Comparison of ENCODE assay signal across 26 cellular contexts in genomic region chr21:41219498-41220207, GRCh38. TPM values are rescaled to one million over a fixed set of nuclear protein-coding genes. Genes with fewer than 3 reads are reported as not detected.
A peak's percentile ranks its signal among the peaks of the same experiment; 100 is the strongest.
DNase-seq lines count a peak whose midpoint lies in the region; ATAC-seq and TF ChIP-seq lines count a peak whose summit lies in the region.
"Had no signal": no experiment of that assay in that cellular context is flagged by ENCODE, and none has a peak within 500 bp of the region (broad histone marks: within the 10 kb centered on the region; RNA-seq: fewer than 3 reads in every experiment).

No MANE protein-coding gene starts in this region.

- H3K36me3 Mint-ChIP-seq in activated T-cell treated with anti-CD3 and anti-CD28 coated beads, Interleukin-2, amount 50 U/mL, for 72 hours (ENCODE audit: insufficient read depth in 2 of 2) = no peaks in the 10 kb centered on the region
- H3K36me3 Mint-ChIP-seq: activated CD4-positive, alpha-beta memory T cell treated with anti-CD3 and anti-CD28 coated beads for 36 hours had no signal

- no peaks in the 10 kb centered on the region for H3K9me2 ChIP-seq in PC-9 (ENCODE audit: insufficient read depth)

- H3K9me3 ChIP-seq in PC-9 (ENCODE audit: insufficient read depth, low read depth) = no peaks in the 10 kb centered on the region
- H3K9me3 ChIP-seq: Caco-2, right lobe of liver, tibial artery had no signal

- CTCF ChIA-PET in PC-9 (lab: Charles Lee) = no interaction called here

- no peak for ATAC-seq in sciatic nerve
- no peak for ATAC-seq in activated T-cell treated with anti-CD3 and anti-CD28 coated beads, Interleukin-2, amount 50 U/mL, for 72 hours (replicated peaks in 1 of 2)
- ATAC-seq: HCT116, left lobe of liver, right lobe of liver had no signal

- H2AFZ ChIP-seq in PC-9 = peak overlapping the region; percentile 73

- peak; percentile 54 for DNase-seq in HPDE6-E6E7 (ENCODE audit: extremely low spot score)
- peak; percentile 42 to 96 for DNase-seq in PC-9
- no peak for DNase-seq in epithelial cell of prostate (ENCODE audit: low read depth, low spot score)
- DNase-seq in sciatic nerve (ENCODE audit: low spot score) = peak; percentile 40
- DNase-seq in stimulated activated naive CD4-positive, alpha-beta T cell (lab: John Stamatoyannopoulos, UW) = no peak
- no peak for DNase-seq in AG08396 (ENCODE audit: low spot score)
- DNase-seq in activated T-cell treated with anti-CD3 and anti-CD28 coated beads, Interleukin-2, amount 50 U/mL, for 72 hours = no peak
- DNase-seq: activated CD4-positive, alpha-beta memory T cell treated with anti-CD3 and anti-CD28 coated beads for 36 hours; activated CD4-positive, alpha-beta T cell treated with anti-CD3 and anti-CD28 coated beads for 1 hour; activated naive CD4-positive, alpha-beta T cell; brain microvascular endothelial cell; C1 segment of cervical spinal cord; IMR-90; NCI-H1694; NCI-H2171; NCI-H524 treated with DMSO at 0.1 percent for 48 hours; NK-92 treated with Interleukin-12 subunit alpha and Interleukin-12 subunit beta, amount 100 ng/mL, for 24 hours; right lobe of liver; Right ventricle myocardium superior; stimulated activated CD4-positive, alpha-beta T cell treated with anti-CD3 and anti-CD28 coated beads, Interleukin-2, amount 100 ng/mL, for 48 hours; tibial artery had no signal

- H3K27ac ChIP-seq in PC-9 = peak overlapping the region; percentile 93
- peak overlapping the region; percentile 21 for H3K27ac ChIP-seq in epithelial cell of prostate
- H3K27ac ChIP-seq: brain microvascular endothelial cell, right lobe of liver, tibial artery had no signal

- no peaks in the 10 kb centered on the region for H3K9me3 Mint-ChIP-seq in activated T-cell treated with anti-CD3 and anti-CD28 coated beads, Interleukin-2, amount 50 U/mL, for 72 hours
- H3K9me3 Mint-ChIP-seq: activated CD4-positive, alpha-beta memory T cell treated with anti-CD3 and anti-CD28 coated beads for 36 hours; memory B cell; neural crest cell had no signal

- H3K27me3 Mint-ChIP-seq in activated T-cell treated with anti-CD3 and anti-CD28 coated beads, Interleukin-2, amount 50 U/mL, for 72 hours (ENCODE audit: low read depth) = peaks cover 19% of the 10 kb centered on the region
- H3K27me3 Mint-ChIP-seq: memory B cell had no signal

- no peaks in the 10 kb centered on the region for H4K20me1 ChIP-seq in PC-9 (ENCODE audit: insufficient read depth)

- H3K4me1 Mint-ChIP-seq in activated T-cell treated with anti-CD3 and anti-CD28 coated beads, Interleukin-2, amount 50 U/mL, for 72 hours (ENCODE audit: low read depth) = no peaks in the 10 kb centered on the region

- intact Hi-C loops in PC-9 (cut with micrococcal nuclease; ENCODE audit: unreplicated experiment) (loop anchor here (1.0 kb wide), 1 partner anchor 51 kb away; the partner anchor contains the start of gene BACE2), sciatic nerve (cut with DNase I) (no loop called here)

- BruUV-seq in PC-9 (replicated peaks; lab: Mats Ljungman, UMichigan) = TSS peak; percentile 50

- peaks cover 14% of the 10 kb centered on the region for H3F3A ChIP-seq in PC-9 (ENCODE audit: insufficient read depth, low read depth)

- no peaks in the 10 kb centered on the region for H3K36me3 ChIP-seq in PC-9 (ENCODE audit: low read depth)
- H3K36me3 ChIP-seq: brain microvascular endothelial cell, right lobe of liver, tibial artery had no signal

- peaks cover 37% of the 10 kb centered on the region for H3K4me1 ChIP-seq in PC-9 (replicated peaks; ENCODE audit: insufficient read depth)
- H3K4me1 ChIP-seq: right lobe of liver had no signal

- POLR2A ChIA-PET in PC-9 (lab: Charles Lee; ENCODE audit: unreplicated experiment) = interaction anchor here (0.7 kb wide), 1 partner anchor 78 kb away, joined by 3 read pairs; no protein-coding TSS in a partner anchor

- no peaks in the 10 kb centered on the region for H3K27me3 ChIP-seq in PC-9 (ENCODE audit: insufficient read depth, low read depth)
- H3K27me3 ChIP-seq: brain microvascular endothelial cell, right lobe of liver, tibial artery had no signal

- no peaks in the 10 kb centered on the region for H3K79me2 ChIP-seq in PC-9 (ENCODE audit: low read depth)

- peak overlapping the region; percentile 50 for H3K4me3 ChIP-seq in PC-9
- H3K4me3 ChIP-seq: right lobe of liver, tibial artery had no signal

- no peak for TF ChIP-seq CTCF in PC-9 (conservative IDR thresholded peaks at IDR 0.05)

- H3K4me3 Mint-ChIP-seq in activated T-cell treated with anti-CD3 and anti-CD28 coated beads, Interleukin-2, amount 50 U/mL, for 72 hours = no peak overlapping the region
- H3K4me3 Mint-ChIP-seq: activated CD4-positive, alpha-beta memory T cell treated with anti-CD3 and anti-CD28 coated beads for 36 hours; memory B cell; neural crest cell had no signal

- H3K27ac Mint-ChIP-seq in activated T-cell treated with anti-CD3 and anti-CD28 coated beads, Interleukin-2, amount 50 U/mL, for 72 hours = no peak overlapping the region
- H3K27ac Mint-ChIP-seq: activated CD4-positive, alpha-beta memory T cell treated with anti-CD3 and anti-CD28 coated beads for 36 hours; memory B cell had no signal

- H3K4me2 ChIP-seq in PC-9 = peak overlapping the region; percentile 94

RNA-seq across cellular contexts. Expression of gene BACE2, which starts 51.7 kb away (rescaled TPM):
- total RNA-seq in PC-9 (2021) (40.8 and 43.8 TPM in 2 replicates), sciatic nerve (103 TPM)
- total RNA-seq in activated T-cell treated with anti-CD3 and anti-CD28 coated beads, Interleukin-2, amount 50 U/mL, for 72 hours = 1 to 10 TPM; 1.1 TPM

Comparison
In these comparisons a context has a peak if more than half of its experiments do, and no peak if none do; other contexts are left out.
1. DNase-seq: peak in HPDE6-E6E7 (single experiment), PC-9 (2 of 2) and sciatic nerve (single experiment); none in epithelial cell of prostate (single experiment), stimulated activated naive CD4-positive, alpha-beta T cell (0 of 6), AG08396 (single experiment) and activated T-cell treated with anti-CD3 and anti-CD28 coated beads, Interleukin-2, amount 50 U/mL, for 72 hours (0 of 2).
2. RNA of gene BACE2, which starts 51.7 kb away (total RNA-seq): 103 TPM in sciatic nerve (single experiment) and 40.8 to 43.8 TPM in PC-9; 1.1 TPM in activated T-cell treated with anti-CD3 and anti-CD28 coated beads, Interleukin-2, amount 50 U/mL, for 72 hours; every median in the first group is over 10 times any median in the second.